11 cellular contexts compared by ENCODE assay signal in genomic region chr1:225849905-225850304, GRCh38. TPM values are rescaled to one million over a fixed set of nuclear protein-coding genes. Genes with fewer than 3 reads are reported as not detected.
DNase-seq lines count a peak whose midpoint lies in the region; ATAC-seq and TF ChIP-seq lines count a peak whose summit lies in the region.
"Had no signal": no experiment of that assay in that cellular context is flagged by ENCODE, and none has a peak within 500 bp of the region (broad histone marks: within the 10 kb centered on the region; RNA-seq: fewer than 3 reads in every experiment).

No MANE protein-coding gene starts in this region.

- intact Hi-C loops in dorsolateral prefrontal cortex (cut with DNase I): loop anchor here in 1 of 2 donors (5.0 to 10.0 kb wide), 5 partner anchors 32 to 375 kb away; partner anchors contain the start of genes EPHX1, SRP9 and TMEM63A

- CTCF ChIA-PET in SK-N-SH (lab: Yijun Ruan, JAX): interaction anchor here (2.6 kb wide), 1 partner anchor 375 kb away, joined by 17 read pairs; no protein-coding TSS in a partner anchor

- WGBS in SK-N-SH (ENCODE audit: low lambda C conversion rate): 70% methylated on average over 6 of the region's 7 CpGs

- H3K9me2 ChIP-seq in SK-N-SH: no peaks in the 10 kb centered on the region

- no peaks in the 10 kb centered on the region for H3F3A ChIP-seq in SK-N-SH (replicated peaks; ENCODE audit: insufficient read depth)

- peaks cover 0 to 21% of the 10 kb centered on the region in 2 experiments for H3K36me3 ChIP-seq in SK-N-SH (replicated peaks in 1 of 2; ENCODE audit: control insufficient read depth in 1 of 2, insufficient read depth in 2 of 2, low read length in 1 of 2)

- H2AFZ ChIP-seq in SK-N-SH (ENCODE audit: low read depth): no peak overlapping the region

- POLR2A ChIA-PET in SK-N-SH (lab: Yijun Ruan, JAX): no interaction called here

- H3K27me3 Mint-ChIP-seq in T-helper 1 cell treated with Interleukin-12 subunit alpha and Interleukin-12 subunit beta and Interleukin-4 antibody, amounts not matched to agents 30 μg/mL and 1 μg/mL, for 36 hours (ENCODE audit: low read depth): no peaks in the 10 kb centered on the region

- H3K27ac Mint-ChIP-seq in T-helper 1 cell treated with Interleukin-12 subunit alpha and Interleukin-12 subunit beta and Interleukin-4 antibody, amounts not matched to agents 30 μg/mL and 1 μg/mL, for 36 hours: peak overlapping the region; percentile 16

- H3K4me3 Mint-ChIP-seq in T-helper 1 cell treated with Interleukin-12 subunit alpha and Interleukin-12 subunit beta and Interleukin-4 antibody, amounts not matched to agents 30 μg/mL and 1 μg/mL, for 36 hours: no peak overlapping the region

- peaks cover 44% of the 10 kb centered on the region for H3K36me3 Mint-ChIP-seq in T-helper 1 cell treated with Interleukin-12 subunit alpha and Interleukin-12 subunit beta and Interleukin-4 antibody, amounts not matched to agents 30 μg/mL and 1 μg/mL, for 36 hours (ENCODE audit: low read depth)

- ATAC-seq in SK-N-SH treated with all-trans-retinoic acid at 6 μM for 48 hours (no peak), GM21423 (IDR thresholded peaks at IDR 0.05; ENCODE audit: unreplicated experiment) (no peak), GM18520 (IDR thresholded peaks at IDR 0.05; ENCODE audit: unreplicated experiment) (no peak)
- ATAC-seq: upper lobe of right lung had no signal

- H3K4me2 ChIP-seq in SK-N-SH: no peak overlapping the region

- TF ChIP-seq RAD21 in SK-N-SH (IDR thresholded peaks at IDR 0.05; ENCODE audit: low read length): no peak

- peaks cover 0 to 11% of the 10 kb centered on the region in 2 experiments; a peak in 1 of 4 replicates for H3K4me1 ChIP-seq in SK-N-SH (ENCODE audit: control insufficient read depth in 1 of 2, insufficient read depth in 2 of 2, low read depth in 1 of 2, low read length in 1 of 2)

- no peak for TF ChIP-seq CTCF in SK-N-SH (IDR thresholded peaks at IDR 0.05)
- TF ChIP-seq CTCF in dorsolateral prefrontal cortex (IDR thresholded peaks at IDR 0.05 in 54 of 56, conservative IDR thresholded peaks at IDR 0.05 in 2 of 56; ENCODE audit: low read depth in 1 of 56, partially characterized antibody in 56 of 56): no peak

- no peaks in the 10 kb centered on the region for H3K9me3 Mint-ChIP-seq in T-helper 1 cell treated with Interleukin-12 subunit alpha and Interleukin-12 subunit beta and Interleukin-4 antibody, amounts not matched to agents 30 μg/mL and 1 μg/mL, for 36 hours

- H3K4me3 ChIP-seq in SK-N-SH (ENCODE audit: low read depth in 2 of 2, low read length in 1 of 2) (no peak overlapping the region), dorsolateral prefrontal cortex (no peak overlapping the region)
- H3K4me3 ChIP-seq: upper lobe of right lung had no signal

- no peaks in the 10 kb centered on the region for H3K79me2 ChIP-seq in SK-N-SH (ENCODE audit: insufficient read depth)

- no peak overlapping the region for H3K9ac ChIP-seq in SK-N-SH

- peaks cover 17% of the 10 kb centered on the region for H3K4me1 Mint-ChIP-seq in T-helper 1 cell treated with Interleukin-12 subunit alpha and Interleukin-12 subunit beta and Interleukin-4 antibody, amounts not matched to agents 30 μg/mL and 1 μg/mL, for 36 hours (ENCODE audit: low read depth)

- H3K27ac ChIP-seq in SK-N-SH (ENCODE audit: low read depth in 2 of 2, low read length in 1 of 2): no peak overlapping the region
- H3K27ac ChIP-seq in dorsolateral prefrontal cortex: peak overlapping the region; percentile 29 to 99 (median 93)
- H3K27ac ChIP-seq: upper lobe of right lung had no signal

- no peak for TF ChIP-seq EP300 in SK-N-SH (IDR thresholded peaks at IDR 0.05; ENCODE audit: borderline replicate concordance in 1 of 2, low read depth in 1 of 2, low read length in 1 of 2)

- DNase-seq in SK-N-SH (peak; percentile 52), dorsolateral prefrontal cortex (peak in 2 of 10 donors; percentile 34 to 54), UCSD-AML1 (lab: John Stamatoyannopoulos, UW; ENCODE audit: unreplicated experiment) (no peak)
- DNase-seq in stimulated activated CD8-positive, alpha-beta memory T cell treated with anti-CD3 and anti-CD28 coated beads, Interleukin-2, amount 100 ng/mL, for 1 hour (ENCODE audit: low read depth in 2 of 2): peak; percentile 13 to 26
- DNase-seq: hippocampal formation, SHP77 treated with DMSO at 0.1 percent for 48 hours, upper lobe of right lung had no signal

- no peaks in the 10 kb centered on the region for H3K27me3 ChIP-seq in SK-N-SH (ENCODE audit: insufficient read depth)
- H3K27me3 ChIP-seq in dorsolateral prefrontal cortex: no peaks in the 10 kb centered on the region
- H3K27me3 ChIP-seq: upper lobe of right lung had no signal

- no peaks in the 10 kb centered on the region for H4K20me1 ChIP-seq in SK-N-SH (ENCODE audit: insufficient read depth)

- no peaks in the 10 kb centered on the region for H3K9me3 ChIP-seq in SK-N-SH
- H3K9me3 ChIP-seq: upper lobe of right lung had no signal

TF ChIP-seq in SK-N-SH, 30 proteins besides CTCF, POLR2A, EP300 and RAD21 (continues in another document):
- TF ChIP-seq CHD2 (IDR thresholded peaks at IDR 0.05; ENCODE audit: low read length, partially characterized antibody) (no peak), EZH2phosphoT487 (IDR thresholded peaks at IDR 0.05; ENCODE audit: borderline replicate concordance, low read depth) (no peak), RXRA (IDR thresholded peaks at IDR 0.05; ENCODE audit: borderline replicate concordance, low read depth) (no peak), FOXM1 (IDR thresholded peaks at IDR 0.05; ENCODE audit: low read depth) (no peak), POLR2AphosphoS5 (IDR thresholded peaks at IDR 0.05; ENCODE audit: low read depth, low read length) (no peak), GABPA (IDR thresholded peaks at IDR 0.05; ENCODE audit: low read depth) (no peak), JUND (IDR thresholded peaks at IDR 0.05) (no peak), YY1 (IDR thresholded peaks at IDR 0.05; ENCODE audit: low read depth) (no peak), FOSL2 (IDR thresholded peaks at IDR 0.05; ENCODE audit: borderline replicate concordance, low read depth) (no peak), MEF2A (IDR thresholded peaks at IDR 0.05; ENCODE audit: borderline replicate concordance, low read depth) (no peak), TAF1 (IDR thresholded peaks at IDR 0.05; ENCODE audit: borderline replicate concordance, low read depth, low read length) (no peak)

TF ChIP-seq in SK-N-SH treated with all-trans-retinoic acid at 6 μM for 48 hours, 23 proteins besides CTCF, POLR2A, EP300 and RAD21 (continues in another document):
- TF ChIP-seq TOX (CRISPR knock-in tag; IDR thresholded peaks at IDR 0.05; ENCODE audit: borderline replicate concordance): no peak
- no peak for TF ChIP-seq POU6F1 (CRISPR knock-in tag; IDR thresholded peaks at IDR 0.05; ENCODE audit: borderline replicate concordance, low read depth)
- no peak for TF ChIP-seq CSDC2 (CRISPR knock-in tag; IDR thresholded peaks at IDR 0.05)
- no peak for TF ChIP-seq ZNF8 (CRISPR knock-in tag; IDR thresholded peaks at IDR 0.05)
- no peak for TF ChIP-seq CSRNP3 (CRISPR knock-in tag; IDR thresholded peaks at IDR 0.05)
- no peak for TF ChIP-seq OSR1 (CRISPR knock-in tag; IDR thresholded peaks at IDR 0.05)

RNA-seq across cellular contexts. Expression of gene TMEM63A, which starts 32.3 kb away (rescaled TPM):
- 13.5 and 18.5 TPM in 2 replicates for polyA plus RNA-seq in SK-N-SH (2012; rRNA removed)
- polyA plus RNA-seq in SK-N-SH (2012; cell fraction: cytosol; rRNA removed): 3.2 and 5.1 TPM in 2 replicates
- 83.1 and 85.6 TPM in 2 replicates for polyA plus RNA-seq in SK-N-SH (2012; cell fraction: nucleus; rRNA removed)
- 100 to 1,000 TPM in 94 of 120 experiments, 10 to 100 TPM in 26; 47.1 to 833 (median 180) TPM for total RNA-seq in dorsolateral prefrontal cortex

RNA-seq across cellular contexts. Expression of gene LEFTY1, which starts 39.0 kb away (rescaled TPM):
- 0.05 and 0.07 TPM in 2 replicates for polyA plus RNA-seq in SK-N-SH (2012; rRNA removed)
- polyA plus RNA-seq in SK-N-SH (2012; cell fraction: cytosol; rRNA removed): 0.04 and 0.05 TPM in 2 replicates
- 0.33 and 0.50 TPM in 2 replicates for polyA plus RNA-seq in SK-N-SH (2012; cell fraction: nucleus; rRNA removed)
- total RNA-seq in dorsolateral prefrontal cortex: 1 to 10 TPM in 119 of 120 experiments, under 1 TPM in 1; 0.84 to 8.3 (median 3.3) TPM

RNA-seq across cellular contexts. Expression of gene EPHX1, which starts 40.0 kb away (rescaled TPM):
- polyA plus RNA-seq in SK-N-SH (2012; rRNA removed): 22.6 and 45.7 TPM in 2 replicates
- 28.3 and 33.1 TPM in 2 replicates for polyA plus RNA-seq in SK-N-SH (2012; cell fraction: cytosol; rRNA removed)
- polyA plus RNA-seq in SK-N-SH (2012; cell fraction: nucleus; rRNA removed): 36.0 and 37.1 TPM in 2 replicates
- 100 to 1,000 TPM in 79 of 120 experiments, 10 to 100 TPM in 41; 56.7 to 268 (median 111) TPM for total RNA-seq in dorsolateral prefrontal cortex

Comparison
In these comparisons a context has a peak if more than half of its experiments do, and no peak if none do; other contexts are left out.
1. H3K27ac ChIP-seq: peak in dorsolateral prefrontal cortex (59 of 59); none in SK-N-SH (0 of 2).